ENCODE assay signal across 36 cellular contexts in the genomic region with DNA sequence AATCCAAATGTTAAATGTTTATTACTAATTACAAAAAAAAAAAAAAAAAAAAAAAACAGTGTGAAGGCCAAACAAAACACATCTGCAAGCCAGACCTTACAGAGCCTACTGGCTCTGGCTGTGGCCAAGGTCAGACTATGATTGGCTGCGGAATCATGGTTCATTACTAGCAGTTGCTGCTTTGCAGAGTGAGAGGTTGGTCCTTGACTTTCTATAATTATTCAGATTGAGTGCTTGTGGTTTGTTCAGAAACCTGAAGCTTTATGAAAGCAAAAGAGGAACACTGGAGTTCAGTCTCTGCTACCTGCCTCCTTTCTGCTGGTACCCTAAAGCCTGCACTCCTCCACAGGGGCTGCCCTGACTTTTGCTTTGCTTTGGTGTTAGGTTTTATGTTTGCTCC.
"Had no signal": no experiment of that assay in that cellular context is flagged by ENCODE, and none has a peak within 500 bp of the region (broad histone marks: within the 10 kb centered on the region; RNA-seq: fewer than 3 reads in every experiment).

No MANE protein-coding gene starts in this region.

- H3K27me3 Mint-ChIP-seq: activated CD4-positive, alpha-beta memory T cell treated with anti-CD3 and anti-CD28 coated beads for 36 hours; activated naive CD8-positive, alpha-beta T cell treated with anti-CD3 and anti-CD28 coated beads for 36 hours; memory B cell had no signal

- H3K4me3 Mint-ChIP-seq: activated CD4-positive, alpha-beta memory T cell treated with anti-CD3 and anti-CD28 coated beads for 36 hours; activated CD4-positive, alpha-beta T cell treated with anti-CD3 and anti-CD28 coated beads, Interleukin-2, amount 10 ng/mL, durations not matched to agents 24 days and 14 days; activated naive CD4-positive, alpha-beta T cell treated with anti-CD3 and anti-CD28 coated beads for 36 hours; activated naive CD8-positive, alpha-beta T cell treated with anti-CD3 and anti-CD28 coated beads for 36 hours; activated T-helper 1 cell treated with anti-CD3 and anti-CD28 coated beads, Interleukin-12 subunit alpha, Interleukin-12 subunit beta, Interleukin-2, Interleukin-4 antibody, amounts not matched to agents 30 ng/mL and 10 ng/mL and 1 ng/mL, durations not matched to agents 14 hours and 24 hours and 36 hours; immature natural killer cell; memory B cell; naive thymus-derived CD4-positive, alpha-beta T cell; neural crest cell; stimulated activated naive CD8-positive, alpha-beta T cell treated with anti-CD3 and anti-CD28 coated beads, Interleukin-15, Interleukin-2, amounts not matched to agents 100 ng/mL and 50 ng/mL, for 24 hours had no signal

- H3K36me3 ChIP-seq: adrenal gland, pancreas, prostate gland, thoracic aorta had no signal

- DNase-seq: activated CD4-positive, alpha-beta memory T cell treated with anti-CD3 and anti-CD28 coated beads for 36 hours; activated CD4-positive, alpha-beta T cell treated with anti-CD3 and anti-CD28 coated beads, Interleukin-2, amount 10 ng/mL, durations not matched to agents 24 days and 14 days; activated CD4-positive, CD25-positive, alpha-beta regulatory T cell treated with anti-CD3 and anti-CD28 coated beads, Interleukin-2, amount 50 U/mL, for 72 hours; activated CD8-positive, alpha-beta memory T cell treated with anti-CD3 and anti-CD28 coated beads, Interleukin-2, amount 50 U/mL, for 4 hours; activated effector memory CD4-positive, alpha-beta T cell treated with anti-CD3 and anti-CD28 coated beads, Interleukin-2, amount 50 U/mL, for 16 hours; activated naive CD4-positive, alpha-beta T cell treated with anti-CD3 and anti-CD28 coated beads for 36 hours; activated naive CD8-positive, alpha-beta T cell treated with anti-CD3 and anti-CD28 coated beads for 36 hours; activated T-cell treated with anti-CD3 and anti-CD28 coated beads, Interleukin-2, amount 50 U/mL, for 1 hour; adrenal gland; aorta; body of pancreas; dorsolateral prefrontal cortex; effector memory CD4-positive, alpha-beta T cell; erythroblast; head of caudate nucleus; hippocampal formation; immature natural killer cell; kidney; left colon; midbrain; naive thymus-derived CD4-positive, alpha-beta T cell; nucleus accumbens; pancreas; retina; stimulated activated CD4-positive, alpha-beta T cell treated with anti-CD3 and anti-CD28 coated beads, Interleukin-12 subunit alpha, Interleukin-12 subunit beta, amount 100 ng/mL, for 4 hours; stimulated activated CD4-positive, alpha-beta T cell treated with anti-CD3 and anti-CD28 coated beads, Interleukin-4, amount 100 ng/mL, for 1 hour; T-helper 9 cell; trophoblast cell had no signal

- H3K9me3 ChIP-seq: adrenal gland, body of pancreas, pancreas, prostate gland, thoracic aorta had no signal

- H3K36me3 Mint-ChIP-seq: activated CD4-positive, alpha-beta memory T cell treated with anti-CD3 and anti-CD28 coated beads for 36 hours; activated naive CD8-positive, alpha-beta T cell treated with anti-CD3 and anti-CD28 coated beads for 36 hours; immature natural killer cell; memory B cell had no signal

- H3K27ac Mint-ChIP-seq: activated CD4-positive, alpha-beta memory T cell treated with anti-CD3 and anti-CD28 coated beads for 36 hours; activated CD4-positive, alpha-beta T cell treated with anti-CD3 and anti-CD28 coated beads, Interleukin-2, amount 10 ng/mL, durations not matched to agents 24 days and 14 days; activated naive CD4-positive, alpha-beta T cell treated with anti-CD3 and anti-CD28 coated beads for 36 hours; activated naive CD8-positive, alpha-beta T cell treated with anti-CD3 and anti-CD28 coated beads for 36 hours; activated T-helper 1 cell treated with anti-CD3 and anti-CD28 coated beads, Interleukin-12 subunit alpha, Interleukin-12 subunit beta, Interleukin-2, Interleukin-4 antibody, amounts not matched to agents 30 ng/mL and 10 ng/mL and 1 ng/mL, durations not matched to agents 14 hours and 24 hours and 36 hours; immature natural killer cell; memory B cell; stimulated activated naive CD8-positive, alpha-beta T cell treated with anti-CD3 and anti-CD28 coated beads, Interleukin-15, Interleukin-2, amounts not matched to agents 100 ng/mL and 50 ng/mL, for 24 hours had no signal

- H3K4me1 Mint-ChIP-seq: immature natural killer cell, memory B cell had no signal

- H3K4me3 ChIP-seq: adrenal gland, body of pancreas, dorsolateral prefrontal cortex, pancreas, prostate gland, skin epidermis, thoracic aorta had no signal

- ATAC-seq: body of pancreas; left colon; naive thymus-derived CD4-positive, alpha-beta T cell; pancreas; sciatic nerve had no signal

- H3K9me3 Mint-ChIP-seq: activated CD4-positive, alpha-beta memory T cell treated with anti-CD3 and anti-CD28 coated beads for 36 hours; activated CD4-positive, alpha-beta T cell treated with anti-CD3 and anti-CD28 coated beads, Interleukin-2, amount 10 ng/mL, durations not matched to agents 24 days and 14 days; activated naive CD4-positive, alpha-beta T cell treated with anti-CD3 and anti-CD28 coated beads for 36 hours; activated naive CD8-positive, alpha-beta T cell treated with anti-CD3 and anti-CD28 coated beads for 36 hours; activated T-helper 1 cell treated with anti-CD3 and anti-CD28 coated beads, Interleukin-12 subunit alpha, Interleukin-12 subunit beta, Interleukin-2, Interleukin-4 antibody, amounts not matched to agents 30 ng/mL and 10 ng/mL and 1 ng/mL, durations not matched to agents 14 hours and 24 hours and 36 hours; immature natural killer cell had no signal

- H3K27ac ChIP-seq: adrenal gland, body of pancreas, dorsolateral prefrontal cortex, pancreas, prostate gland, skin epidermis, thoracic aorta had no signal

- H3K4me1 ChIP-seq: adrenal gland, body of pancreas, pancreas, prostate gland had no signal
